Comparison of ENCODE assay signal across 17 cellular contexts in genomic region chr6:163834226-163834970, GRCh38.
"Had no signal": no experiment of that assay in that cellular context is flagged by ENCODE, and none has a peak within 500 bp of the region (broad histone marks: within the 10 kb centered on the region; RNA-seq: fewer than 3 reads in every experiment).

No MANE protein-coding gene starts in this region.

- H3K27ac Mint-ChIP-seq: naive thymus-derived CD8-positive, alpha-beta T cell; stimulated activated naive B cell treated with anti-CD40 and anti-IgM and Interleukin-4, amounts not matched to agents 10 μg/mL and 1 μg/mL and 100 μg/mL, for 72 hours; stimulated activated naive CD8-positive, alpha-beta T cell treated with anti-CD3 and anti-CD28 coated beads, Interleukin-15, amount 100 ng/mL, for 72 hours had no signal

- H3K4me1 Mint-ChIP-seq: naive thymus-derived CD8-positive, alpha-beta T cell; stimulated activated naive B cell treated with anti-CD40 and anti-IgM and Interleukin-4, amounts not matched to agents 10 μg/mL and 1 μg/mL and 100 μg/mL, for 72 hours; stimulated activated naive CD8-positive, alpha-beta T cell treated with anti-CD3 and anti-CD28 coated beads, Interleukin-15, amount 100 ng/mL, for 72 hours had no signal

- H3K36me3 ChIP-seq: heart right ventricle, right atrium auricular region, sigmoid colon, tibial nerve had no signal

- H3K9me3 ChIP-seq: sigmoid colon, testis had no signal

- ATAC-seq: mucosa of descending colon; naive thymus-derived CD8-positive, alpha-beta T cell; stimulated activated naive B cell treated with anti-CD40 and anti-IgM and Interleukin-4, amounts not matched to agents 10 μg/mL and 1 μg/mL and 100 μg/mL, for 72 hours; stimulated activated naive CD8-positive, alpha-beta T cell treated with anti-CD3 and anti-CD28 coated beads, Interleukin-15, amount 100 ng/mL, for 72 hours had no signal

- H3K4me3 Mint-ChIP-seq: naive thymus-derived CD8-positive, alpha-beta T cell; stimulated activated naive B cell treated with anti-CD40 and anti-IgM and Interleukin-4, amounts not matched to agents 10 μg/mL and 1 μg/mL and 100 μg/mL, for 72 hours; stimulated activated naive CD8-positive, alpha-beta T cell treated with anti-CD3 and anti-CD28 coated beads, Interleukin-15, amount 100 ng/mL, for 72 hours had no signal

- H3K27me3 ChIP-seq: heart right ventricle, right atrium auricular region, sigmoid colon, testis, tibial nerve had no signal

- H3K4me3 ChIP-seq: coronary artery, heart right ventricle, mucosa of descending colon, right atrium auricular region, sigmoid colon, skin epidermis, tibial nerve had no signal

- H3K27ac ChIP-seq: coronary artery, heart right ventricle, sigmoid colon, skin epidermis, testis, tibial nerve had no signal

- H3K36me3 Mint-ChIP-seq: naive thymus-derived CD8-positive, alpha-beta T cell; stimulated activated naive B cell treated with anti-CD40 and anti-IgM and Interleukin-4, amounts not matched to agents 10 μg/mL and 1 μg/mL and 100 μg/mL, for 72 hours had no signal

- H3K9me3 Mint-ChIP-seq: stimulated activated naive CD8-positive, alpha-beta T cell treated with anti-CD3 and anti-CD28 coated beads, Interleukin-15, amount 100 ng/mL, for 72 hours had no signal

- DNase-seq: effector CD4-positive, alpha-beta T cell; heart right ventricle; hypothalamus; kidney glomerular epithelial cell; mammary epithelial cell; mucosa of descending colon; naive thymus-derived CD8-positive, alpha-beta T cell; sigmoid colon; stimulated activated CD4-positive, alpha-beta T cell treated with anti-CD3 and anti-CD28 coated beads, Interleukin-2, amount 100 ng/mL, for 24 hours; stimulated activated CD4-positive, alpha-beta T cell treated with anti-CD3 and anti-CD28 coated beads, Interleukin-4, amount 100 ng/mL, for 4 hours; stimulated activated naive B cell treated with anti-CD40 and anti-IgM and Interleukin-4, amounts not matched to agents 10 μg/mL and 1 μg/mL and 100 μg/mL, for 72 hours; stimulated activated naive CD8-positive, alpha-beta T cell treated with anti-CD3 and anti-CD28 coated beads, Interleukin-15, amount 100 ng/mL, for 72 hours; testis had no signal
